ENCODE assay signal across 1 cellular context in genomic region chr3:57756022-57756527, GRCh38.
TF ChIP-seq lines count a peak whose summit lies in the region.

Gene SLMAP (plus strand): TSS chr3:57756309. CDS start chr3:57757652, 1,343 bp downstream.

TF ChIP-seq in HepG2, 621 proteins besides CTCF, POLR2A, EP300 and RAD21 (continued from another document and continues in another):
- TF ChIP-seq ZNF350 (CRISPR knock-in tag; IDR thresholded peaks at IDR 0.05; ENCODE audit: borderline replicate concordance, low read depth) (peak; percentile 84), HOXA5 (CRISPR knock-in tag; IDR thresholded peaks at IDR 0.05) (no peak), NBN (conservative IDR thresholded peaks at IDR 0.05) (no peak), MXI1 (IDR thresholded peaks at IDR 0.05; ENCODE audit: borderline replicate concordance, low read depth, low read length) (peak; percentile 43; the same call in 1 of the 3 replicates), IRF9 (CRISPR knock-in tag; IDR thresholded peaks at IDR 0.05; ENCODE audit: borderline replicate concordance) (0 out of 2 replicates have a peak, but pooled peaks have one; percentile 37), MED1 (CRISPR knock-in tag; IDR thresholded peaks at IDR 0.05) (peak; percentile 33; the same call in 1 of the 2 replicates), MEIS2 (CRISPR knock-in tag; IDR thresholded peaks at IDR 0.05) (no peak), ZNF343 (CRISPR knock-in tag; IDR thresholded peaks at IDR 0.05) (no peak), NCOA2 (CRISPR knock-in tag; IDR thresholded peaks at IDR 0.05) (peak; percentile 59), POGK (CRISPR knock-in tag; conservative IDR thresholded peaks at IDR 0.05) (peak; percentile 79; the same call in 1 of the 2 replicates), AHDC1 (CRISPR knock-in tag; IDR thresholded peaks at IDR 0.05; ENCODE audit: borderline replicate concordance) (no peak), ZNF652 (CRISPR knock-in tag; IDR thresholded peaks at IDR 0.05; ENCODE audit: borderline replicate concordance, low read depth) (peak; percentile 17; the same call in 1 of the 2 replicates), PHF20 (CRISPR knock-in tag; IDR thresholded peaks at IDR 0.05) (peak; percentile 79), RXRB (CRISPR knock-in tag; IDR thresholded peaks at IDR 0.05; ENCODE audit: borderline replicate concordance) (peak; percentile 58; the same call in 1 of the 2 replicates), ZNF281 (CRISPR knock-in tag; IDR thresholded peaks at IDR 0.05; ENCODE audit: borderline replicate concordance) (peak; percentile 58; the same call in 1 of the 2 replicates), REST (IDR thresholded peaks at IDR 0.05; ENCODE audit: borderline replicate concordance in 1 of 2, low read depth in 1 of 2, low read length in 2 of 2) (0 out of 4 replicates have a peak, but pooled peaks of 1 of the 2 experiments have one; percentile 6), HIC2 (CRISPR knock-in tag; IDR thresholded peaks at IDR 0.05; ENCODE audit: low read depth) (no peak), ZNF746 (CRISPR knock-in tag; IDR thresholded peaks at IDR 0.05) (peak; percentile 60; the same call in 1 of the 2 replicates), CEBPG (CRISPR knock-in tag; IDR thresholded peaks at IDR 0.05) (peak; percentile 27; the same call in 1 of the 2 replicates), NFYB (CRISPR knock-in tag; IDR thresholded peaks at IDR 0.05) (0 out of 2 replicates have a peak, but pooled peaks have one; percentile 31), ZNF772 (CRISPR knock-in tag; IDR thresholded peaks at IDR 0.05) (peak; percentile 67), ZNF274 (CRISPR knock-in tag; IDR thresholded peaks at IDR 0.05) (no peak; the same call in none of the 2 replicates), HDAC6 (IDR thresholded peaks at IDR 0.05; ENCODE audit: low read depth, low read length) (no peak), NR2C2 (CRISPR knock-in tag; IDR thresholded peaks at IDR 0.05; ENCODE audit: borderline replicate concordance) (peak; percentile 79; the same call in 1 of the 2 replicates), MAX (IDR thresholded peaks at IDR 0.05) (peak; percentile 79), ZNF574 (CRISPR knock-in tag; IDR thresholded peaks at IDR 0.05) (peak; percentile 94), FOXP4 (CRISPR knock-in tag; IDR thresholded peaks at IDR 0.05) (no peak), NONO (IDR thresholded peaks at IDR 0.05) (no peak), NONO (CRISPR knock-in tag; conservative IDR thresholded peaks at IDR 0.05) (peak; percentile 96), SIN3A (IDR thresholded peaks at IDR 0.05; ENCODE audit: borderline replicate concordance, low read depth, low read length) (peak; percentile 82; the same call in 1 of the 2 replicates), ETV5 (CRISPR knock-in tag; IDR thresholded peaks at IDR 0.05; ENCODE audit: borderline replicate concordance) (peak; percentile 43; the same call in 1 of the 2 replicates)
